Comparison of ENCODE assay signal across 10 cellular contexts in the genomic region with DNA sequence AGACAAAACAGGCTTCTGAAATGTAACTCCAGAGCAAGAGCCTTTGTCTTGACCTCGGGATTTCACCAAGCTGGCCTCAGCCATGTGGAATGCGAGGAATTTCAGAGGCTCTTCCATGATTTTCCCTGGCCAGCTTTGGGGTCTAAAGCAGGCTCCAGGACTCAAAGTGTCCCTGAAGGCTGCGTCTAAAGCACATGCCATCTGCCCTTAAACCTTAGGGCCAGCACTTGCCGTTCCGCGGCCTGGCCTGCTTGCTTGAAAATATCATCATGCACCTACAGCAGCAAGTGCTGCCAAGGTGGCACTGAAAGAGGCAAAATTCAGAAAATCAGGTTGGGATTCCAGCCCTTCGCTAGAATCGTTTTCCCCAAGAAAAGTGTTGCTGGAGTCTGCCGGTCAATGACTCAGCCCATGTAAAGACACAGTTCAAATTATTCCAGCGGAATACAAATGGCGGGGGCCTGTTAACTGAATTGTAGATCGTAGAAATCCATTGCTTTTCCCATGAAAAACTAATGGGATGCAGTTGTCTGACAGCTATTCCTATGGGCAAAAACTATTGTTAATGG.
DNase-seq lines count a peak whose midpoint lies in the region; ATAC-seq and TF ChIP-seq lines count a peak whose summit lies in the region.
"Had no signal": no experiment of that assay in that cellular context is flagged by ENCODE, and none has a peak within 500 bp of the region (broad histone marks: within the 10 kb centered on the region; RNA-seq: fewer than 3 reads in every experiment).

No MANE protein-coding gene starts in this region.

- H3K9me3 ChIP-seq in adipocyte (ENCODE audit: control insufficient read depth, low read length) = no peaks in the 10 kb centered on the region

- H3K4me1 Mint-ChIP-seq in progenitor cell of endocrine pancreas (ENCODE audit: low read depth) = peaks cover 8% of the 10 kb centered on the region

- no peak for TF ChIP-seq CTCF in progenitor cell of endocrine pancreas (IDR thresholded peaks at IDR 0.05; ENCODE audit: unreplicated experiment)

- H3K36me3 ChIP-seq in adipocyte (ENCODE audit: control insufficient read depth, insufficient read depth, low read length, severe bottlenecking) = peaks cover 3% of the 10 kb centered on the region

- H3K4me3 ChIP-seq in adipocyte (ENCODE audit: low read length) = no peak overlapping the region

- peak; percentile 77 for DNase-seq in ELR (ENCODE audit: low read depth)
- peak; percentile 70 for DNase-seq in adipocyte (ENCODE audit: low read depth)
- no peak for DNase-seq in Right ventricle myocardium superior
- DNase-seq in progenitor cell of endocrine pancreas (ENCODE audit: low spot score, unreplicated experiment) = no peak
- DNase-seq in anterior cingulate cortex (lab: John Stamatoyannopoulos, UW) = no peak
- no peak for DNase-seq in RPMI8226
- DNase-seq in NOMO-1 treated with dmso at 0.1 percent for 144 hours (lab: John Stamatoyannopoulos, UW; ENCODE audit: unreplicated experiment) = no peak
- DNase-seq: activated T-cell treated with anti-CD3 and anti-CD28 coated beads, Interleukin-2, amount 50 U/mL, for 24 hours; DMS 273 treated with DMSO at 0.1 percent for 48 hours had no signal

- peak overlapping the region; percentile 32 for H3K9ac ChIP-seq in adipocyte (ENCODE audit: low read length)

- intact Hi-C loops in Right ventricle myocardium superior (cut with DNase I) = no loop called here

- H3K36me3 Mint-ChIP-seq in progenitor cell of endocrine pancreas (ENCODE audit: insufficient read depth) = peaks cover 7% of the 10 kb centered on the region

- H3K4me3 Mint-ChIP-seq in progenitor cell of endocrine pancreas (ENCODE audit: low read depth) = no peak overlapping the region
- H3K4me3 Mint-ChIP-seq: activated T-cell treated with anti-CD3 and anti-CD28 coated beads, Interleukin-2, amount 50 U/mL, for 24 hours had no signal

- H3K4me1 ChIP-seq in adipocyte (ENCODE audit: control insufficient read depth, insufficient read depth, low read length) = peaks cover 34% of the 10 kb centered on the region

- H3K27ac Mint-ChIP-seq in progenitor cell of endocrine pancreas = peak overlapping the region; percentile 66
- H3K27ac Mint-ChIP-seq: activated T-cell treated with anti-CD3 and anti-CD28 coated beads, Interleukin-2, amount 50 U/mL, for 24 hours had no signal

- peak; percentile 51 for ATAC-seq in Right ventricle myocardium superior (ENCODE audit: poor library complexity)
- ATAC-seq in GM18868 (IDR thresholded peaks at IDR 0.05; ENCODE audit: unreplicated experiment) = no peak

- H3K27me3 ChIP-seq in adipocyte (replicated peaks; ENCODE audit: control insufficient read depth, insufficient read depth, low read length) = no peaks in the 10 kb centered on the region

- no peaks in the 10 kb centered on the region for H3K27me3 Mint-ChIP-seq in progenitor cell of endocrine pancreas
- H3K27me3 Mint-ChIP-seq: activated T-cell treated with anti-CD3 and anti-CD28 coated beads, Interleukin-2, amount 50 U/mL, for 24 hours had no signal

- no peaks in the 10 kb centered on the region for H3K9me3 Mint-ChIP-seq in progenitor cell of endocrine pancreas (ENCODE audit: low read depth)
- H3K9me3 Mint-ChIP-seq: activated T-cell treated with anti-CD3 and anti-CD28 coated beads, Interleukin-2, amount 50 U/mL, for 24 hours had no signal

Comparison
In these comparisons a context has a peak if more than half of its experiments do, and no peak if none do; other contexts are left out.
1. DNase-seq: peak in ELR (single experiment) and adipocyte (single experiment); none in Right ventricle myocardium superior (single experiment), progenitor cell of endocrine pancreas (single experiment), anterior cingulate cortex (0 of 58), RPMI8226 (single experiment) and NOMO-1 treated with dmso at 0.1 percent for 144 hours (single experiment).